Comparison of ENCODE assay signal across 8 cellular contexts in genomic region chr7:151311294-151311864, GRCh38. TPM values are rescaled to one million over a fixed set of nuclear protein-coding genes. Genes with fewer than 3 reads are reported as not detected.
DNase-seq lines count a peak whose midpoint lies in the region; ATAC-seq and TF ChIP-seq lines count a peak whose summit lies in the region.

No MANE protein-coding gene starts in this region.

- H3K27me3 ChIP-seq in A673 (replicated peaks; ENCODE audit: insufficient read depth, low read depth, low read length, poor library complexity): no peaks in the 10 kb centered on the region
- peaks cover 11% of the 10 kb centered on the region for H3K27me3 ChIP-seq in DOHH2 (ENCODE audit: control insufficient read depth, low read length)
- no peaks in the 10 kb centered on the region for H3K27me3 ChIP-seq in MG63

- no peak overlapping the region for H3K4me3 ChIP-seq in A673 (ENCODE audit: low read depth, low read length, poor library complexity, severe bottlenecking)
- H3K4me3 ChIP-seq in DOHH2 (ENCODE audit: low read length): no peak overlapping the region
- no peak overlapping the region for H3K4me3 ChIP-seq in MG63

- H3F3A ChIP-seq in DOHH2 (ENCODE audit: control insufficient read depth, insufficient read depth): peaks cover 6% of the 10 kb centered on the region; the same call in 1 of the 2 replicates

- POLR2A ChIA-PET in A673 (lab: Charles Lee; ENCODE audit: low non-redundant PET): no interaction called here

- H3K4me1 ChIP-seq in A673 (ENCODE audit: insufficient read depth, low read length, poor library complexity, severe bottlenecking): no peaks in the 10 kb centered on the region
- peaks cover 7% of the 10 kb centered on the region; the same call in 1 of the 2 replicates for H3K4me1 ChIP-seq in DOHH2 (ENCODE audit: control insufficient read depth, low read length)

- H3K36me3 ChIP-seq in A673 (ENCODE audit: insufficient read depth, low read length, poor library complexity, severe bottlenecking) (no peaks in the 10 kb centered on the region), DOHH2 (ENCODE audit: control insufficient read depth, low read length) (no peaks in the 10 kb centered on the region), MG63 (no peaks in the 10 kb centered on the region)

- peak; percentile 47 for TF ChIP-seq CTCF in A673 (conservative IDR thresholded peaks at IDR 0.05; ENCODE audit: low read depth, low read length)
- peak; percentile 83 for TF ChIP-seq CTCF in DOHH2 (IDR thresholded peaks at IDR 0.05; ENCODE audit: low read depth, low read length, poor library complexity, severe bottlenecking)

- CTCF ChIA-PET in A673 (lab: Charles Lee): interaction anchor here (0.7 kb wide), 1 partner anchor 52 kb away, joined by 4 read pairs; no protein-coding TSS in a partner anchor

- H3K9me3 ChIP-seq in A673 (ENCODE audit: low read depth, low read length, poor library complexity, severe bottlenecking) (peaks cover 5% of the 10 kb centered on the region), DOHH2 (ENCODE audit: control insufficient read depth, insufficient read depth, low read length) (peaks cover 19% of the 10 kb centered on the region; the same call in 1 of the 2 replicates), MG63 (no peaks in the 10 kb centered on the region)

- DNase-seq in A673 (ENCODE audit: low spot score) (peak; percentile 55), NCI-H2171 (lab: John Stamatoyannopoulos, UW) (peak; percentile 21), dermis blood vessel endothelial cell (peak; percentile 20), MG63 (no peak), GF-D8 (lab: John Stamatoyannopoulos, UW) (no peak), T-helper 9 cell (no peak)

- no peaks in the 10 kb centered on the region for H3K79me2 ChIP-seq in DOHH2 (ENCODE audit: control insufficient read depth, low read length)

- no peak for ATAC-seq in HG02798 (IDR thresholded peaks at IDR 0.05; ENCODE audit: poor library complexity, unreplicated experiment)

- no peak overlapping the region for H3K27ac ChIP-seq in A673 (ENCODE audit: low read depth, low read length, poor library complexity, severe bottlenecking)
- H3K27ac ChIP-seq in DOHH2 (ENCODE audit: low read depth, low read length): no peak overlapping the region

- intact Hi-C loops in A673 (cut with micrococcal nuclease; ENCODE audit: unreplicated experiment): no loop called here

- no peaks in the 10 kb centered on the region for H4K20me1 ChIP-seq in DOHH2 (ENCODE audit: control insufficient read depth, insufficient read depth, low read depth, low read length)

- no TSS peak for BruUV-seq in A673 (replicated peaks; lab: Mats Ljungman, UMichigan)

- H3K9me2 ChIP-seq in DOHH2 (replicated peaks; ENCODE audit: control insufficient read depth, low read length): no peaks in the 10 kb centered on the region

- H3K4me2 ChIP-seq in DOHH2 (ENCODE audit: low read length): no peak overlapping the region

RNA-seq across cellular contexts. Expression of gene NUB1, which starts 30.2 kb away (rescaled TPM):
- total RNA-seq in A673 (2021) (36.9 and 39.4 TPM in 2 replicates), dermis blood vessel endothelial cell (45.4 and 54.2 TPM in 2 replicates)
- total RNA-seq in MG63 (2014; rRNA removed; shearing (Covaris generic); ENCODE audit: low replicate concordance): 23.1 and 43.2 TPM in 2 replicates

Comparison
In these comparisons a context has a peak if more than half of its experiments do, and no peak if none do; other contexts are left out.
1. DNase-seq: peak in A673 (single experiment), NCI-H2171 (single experiment) and dermis blood vessel endothelial cell (single experiment); none in MG63 (single experiment), GF-D8 (single experiment) and T-helper 9 cell (single experiment).